ENCODE assay signal across 16 cellular contexts in genomic region chr9:7509586-7509985, GRCh38.
DNase-seq lines count a peak whose midpoint lies in the region; ATAC-seq and TF ChIP-seq lines count a peak whose summit lies in the region.
"Had no signal": no experiment of that assay in that cellular context is flagged by ENCODE, and none has a peak within 500 bp of the region (broad histone marks: within the 10 kb centered on the region; RNA-seq: fewer than 3 reads in every experiment).

No MANE protein-coding gene starts in this region.

- H3K4me3 Mint-ChIP-seq in type B pancreatic cell: peak overlapping the region; percentile 16
- H3K4me3 Mint-ChIP-seq: CD14-positive monocyte; CD4-positive, alpha-beta memory T cell; IgD-negative memory B cell had no signal

- peaks cover 2% of the 10 kb centered on the region for H3K27me3 ChIP-seq in AG04450 (ENCODE audit: control insufficient read depth, insufficient read depth, low read length)
- no peaks in the 10 kb centered on the region for H3K27me3 ChIP-seq in BJ (ENCODE audit: control insufficient read depth, insufficient read depth, low read length)
- H3K27me3 ChIP-seq: BLaER1 had no signal

- DNase-seq in AG04450 (ENCODE audit: low read depth, low spot score): peak; percentile 29
- DNase-seq in BJ (ENCODE audit: low read depth): peak; percentile 33
- peak; percentile 37 for DNase-seq in fibroblast of the aortic adventitia (ENCODE audit: low read depth)
- DNase-seq in type B pancreatic cell (ENCODE audit: extremely low spot score, unreplicated experiment): no peak
- DNase-seq in hypothalamus (lab: John Stamatoyannopoulos, UW): no peak
- DNase-seq: AML-193; CD4-positive, alpha-beta memory T cell; DMS153; DMS79; GDM1; GM23248; HCEC 1CT had no signal

- H3K4me1 Mint-ChIP-seq in type B pancreatic cell (ENCODE audit: unreplicated experiment): peaks cover 27% of the 10 kb centered on the region
- H3K4me1 Mint-ChIP-seq: CD14-positive monocyte; CD4-positive, alpha-beta memory T cell; IgD-negative memory B cell had no signal

- POLR2A ChIA-PET in AG04450 (lab: Yijun Ruan, JAX): no interaction called here
- POLR2A ChIA-PET in BJ (lab: Charles Lee): no interaction called here

- H3K27ac Mint-ChIP-seq in type B pancreatic cell: peak overlapping the region; percentile 41
- H3K27ac Mint-ChIP-seq: CD14-positive monocyte; CD4-positive, alpha-beta memory T cell; IgD-negative memory B cell had no signal

- H3K9me3 ChIP-seq in AG04450 (ENCODE audit: control insufficient read depth, insufficient read depth, low read length): no peaks in the 10 kb centered on the region
- H3K9me3 ChIP-seq: BLaER1 had no signal

- H3K36me3 Mint-ChIP-seq in type B pancreatic cell: no peaks in the 10 kb centered on the region
- H3K36me3 Mint-ChIP-seq: CD14-positive monocyte; CD4-positive, alpha-beta memory T cell; IgD-negative memory B cell had no signal

- H3K27me3 Mint-ChIP-seq in type B pancreatic cell: no peaks in the 10 kb centered on the region

- H3K36me3 ChIP-seq in BJ (ENCODE audit: control insufficient read depth, insufficient read depth, low read length): no peaks in the 10 kb centered on the region
- H3K36me3 ChIP-seq: BLaER1 had no signal

- TF ChIP-seq CTCF in AG04450 (IDR thresholded peaks at IDR 0.05; ENCODE audit: low read depth, low read length) (no peak), BJ (IDR thresholded peaks at IDR 0.05; ENCODE audit: insufficient read depth, low read depth, low read length) (no peak), fibroblast of the aortic adventitia (IDR thresholded peaks at IDR 0.05; ENCODE audit: insufficient read depth, low read length) (no peak), type B pancreatic cell (conservative IDR thresholded peaks at IDR 0.05) (no peak)

- no peak for ATAC-seq in HG02840 (IDR thresholded peaks at IDR 0.05; ENCODE audit: low FRiP score, unreplicated experiment)

- no peak overlapping the region for H3K27ac ChIP-seq in AG04450 (ENCODE audit: low read depth, low read length)
- H3K27ac ChIP-seq: BLaER1, GM23248 had no signal

- H3K4me3 ChIP-seq in AG04450 (ENCODE audit: low read depth, low read length) (no peak overlapping the region), BJ (ENCODE audit: low read depth, low read length) (no peak overlapping the region), fibroblast of the aortic adventitia (ENCODE audit: low read depth, low read length) (no peak overlapping the region)
- H3K4me3 ChIP-seq: BLaER1, GM23248 had no signal

- CTCF ChIA-PET in AG04450 (lab: Charles Lee) (interaction anchor here (0.9 to 1.2 kb wide), 2 partner anchors 23 to 457 kb away, joined by 4 read pairs; no protein-coding TSS in a partner anchor), BJ (lab: Yijun Ruan, JAX) (no interaction called here)

- peaks cover 8% of the 10 kb centered on the region for H3K9me3 Mint-ChIP-seq in type B pancreatic cell
- H3K9me3 Mint-ChIP-seq: CD4-positive, alpha-beta memory T cell; IgD-negative memory B cell had no signal

Comparison
In these comparisons a context has a peak if more than half of its experiments do, and no peak if none do; other contexts are left out.
1. DNase-seq: peak in AG04450 (single experiment), BJ (single experiment) and fibroblast of the aortic adventitia (single experiment); none in type B pancreatic cell (single experiment) and hypothalamus (0 of 51).